1 cellular context compared by ENCODE assay signal in genomic region chr7:1534330-1535099, GRCh38.
TF ChIP-seq lines count a peak whose summit lies in the region.

No MANE protein-coding gene starts in this region.

TF ChIP-seq in HepG2, 621 proteins besides CTCF, POLR2A, EP300 and RAD21:
- TF ChIP-seq AGO2 (optimal IDR thresholded peaks at IDR 0.05; ENCODE audit: low read depth, low read length) (peak; percentile 63), ZBTB8A (CRISPR knock-in tag; IDR thresholded peaks at IDR 0.05; ENCODE audit: borderline replicate concordance, low read depth) (no peak), U2AF2 (IDR thresholded peaks at IDR 0.05; ENCODE audit: low read depth, low read length) (no peak), GFI1 (CRISPR knock-in tag; IDR thresholded peaks at IDR 0.05; ENCODE audit: borderline replicate concordance) (no peak), NFKB2 (CRISPR knock-in tag; IDR thresholded peaks at IDR 0.05; ENCODE audit: borderline replicate concordance) (no peak), ZNF225 (CRISPR knock-in tag; IDR thresholded peaks at IDR 0.05) (no peak), ZNF124 (CRISPR knock-in tag; IDR thresholded peaks at IDR 0.05) (no peak), SAP130 (CRISPR knock-in tag; IDR thresholded peaks at IDR 0.05; ENCODE audit: low read depth) (no peak), MED1 (CRISPR knock-in tag; IDR thresholded peaks at IDR 0.05) (no peak), HNRNPL (IDR thresholded peaks at IDR 0.05; ENCODE audit: low read depth, low read length) (0 out of 2 replicates have a peak, but pooled peaks have one; percentile 1)
- TF ChIP-seq, protein P1, sequence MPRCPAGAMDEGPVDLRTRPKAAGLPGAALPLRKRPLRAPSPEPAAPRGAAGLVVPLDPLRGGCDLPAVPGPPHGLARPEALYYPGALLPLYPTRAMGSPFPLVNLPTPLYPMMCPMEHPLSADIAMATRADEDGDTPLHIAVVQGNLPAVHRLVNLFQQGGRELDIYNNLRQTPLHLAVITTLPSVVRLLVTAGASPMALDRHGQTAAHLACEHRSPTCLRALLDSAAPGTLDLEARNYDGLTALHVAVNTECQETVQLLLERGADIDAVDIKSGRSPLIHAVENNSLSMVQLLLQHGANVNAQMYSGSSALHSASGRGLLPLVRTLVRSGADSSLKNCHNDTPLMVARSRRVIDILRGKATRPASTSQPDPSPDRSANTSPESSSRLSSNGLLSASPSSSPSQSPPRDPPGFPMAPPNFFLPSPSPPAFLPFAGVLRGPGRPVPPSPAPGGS (CRISPR knock-in tag; IDR thresholded peaks at IDR 0.05): no peak
- TF ChIP-seq, protein P2, sequence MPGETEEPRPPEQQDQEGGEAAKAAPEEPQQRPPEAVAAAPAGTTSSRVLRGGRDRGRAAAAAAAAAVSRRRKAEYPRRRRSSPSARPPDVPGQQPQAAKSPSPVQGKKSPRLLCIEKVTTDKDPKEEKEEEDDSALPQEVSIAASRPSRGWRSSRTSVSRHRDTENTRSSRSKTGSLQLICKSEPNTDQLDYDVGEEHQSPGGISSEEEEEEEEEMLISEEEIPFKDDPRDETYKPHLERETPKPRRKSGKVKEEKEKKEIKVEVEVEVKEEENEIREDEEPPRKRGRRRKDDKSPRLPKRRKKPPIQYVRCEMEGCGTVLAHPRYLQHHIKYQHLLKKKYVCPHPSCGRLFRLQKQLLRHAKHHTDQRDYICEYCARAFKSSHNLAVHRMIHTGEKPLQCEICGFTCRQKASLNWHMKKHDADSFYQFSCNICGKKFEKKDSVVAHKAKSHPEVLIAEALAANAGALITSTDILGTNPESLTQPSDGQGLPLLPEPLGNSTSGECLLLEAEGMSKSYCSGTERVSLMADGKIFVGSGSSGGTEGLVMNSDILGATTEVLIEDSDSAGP (CRISPR knock-in tag; IDR thresholded peaks at IDR 0.05; ENCODE audit: borderline replicate concordance): no peak
